ENCODE assay signal across 16 cellular contexts in the genomic region with DNA sequence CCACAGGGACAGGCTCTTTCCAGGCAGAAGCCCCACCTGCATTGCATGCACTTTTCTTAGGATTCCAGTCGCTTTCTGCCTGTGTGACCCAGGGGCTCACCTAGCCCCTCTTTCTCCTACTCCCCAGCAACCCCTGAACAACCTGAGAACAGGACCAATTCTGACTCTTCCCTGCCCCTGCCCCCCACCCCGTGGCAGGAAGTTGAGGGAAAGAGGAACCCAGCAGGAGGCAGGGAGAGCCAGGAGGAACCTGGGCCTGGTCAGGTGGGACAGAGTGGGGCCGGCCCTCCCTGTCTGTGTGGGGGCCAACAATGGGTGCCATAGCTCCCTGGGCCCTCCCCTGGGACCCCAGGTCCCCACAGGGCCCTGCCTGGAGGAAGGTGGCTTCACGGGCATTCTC. TPM values are rescaled to one million over a fixed set of nuclear protein-coding genes. Genes with fewer than 3 reads are reported as not detected.
DNase-seq lines count a peak whose midpoint lies in the region; ATAC-seq, FAIRE-seq and TF ChIP-seq lines count a peak whose summit lies in the region.
"Had no signal": no experiment of that assay in that cellular context is flagged by ENCODE, and none has a peak within 500 bp of the region (broad histone marks: within the 10 kb centered on the region; RNA-seq: fewer than 3 reads in every experiment).

No MANE protein-coding gene starts in this region.

- H3K9me1 ChIP-seq in K562 (ENCODE audit: control insufficient read depth, insufficient read depth, low read length): no peaks in the 10 kb centered on the region

- FAIRE-seq in K562 (lab: Jason Lieb, UNC): no peak
- FAIRE-seq in kidney (lab: Jason Lieb, UNC): no peak

- no peak overlapping the region for H3K14ac ChIP-seq in neuronal stem cell (ENCODE audit: low read length)

- peaks cover 8 to 13% (median 8%) of the 10 kb centered on the region in 11 experiments for H3K27me3 ChIP-seq in BLaER1 treated with 17β-estradiol and CSF1 and Interleukin-3, amounts not matched to agents 10 nM and 100 nM
- peaks cover 4 to 30% of the 10 kb centered on the region in 2 experiments for H3K27me3 ChIP-seq in K562 (ENCODE audit: control insufficient read depth in 2 of 2, insufficient read depth in 2 of 2, low read length in 2 of 2)
- peaks cover 8 to 24% (median 18%) of the 10 kb centered on the region in 3 experiments for H3K27me3 ChIP-seq in neuronal stem cell (ENCODE audit: control insufficient read depth in 3 of 3, insufficient read depth in 3 of 3, low read depth in 1 of 3, low read length in 3 of 3)
- H3K27me3 ChIP-seq in uterus: no peaks in the 10 kb centered on the region

- H4K20me1 ChIP-seq in BLaER1 treated with 17β-estradiol and CSF1 and Interleukin-3, amounts not matched to agents 10 nM and 100 nM: peaks cover 0 to 9% (median 0%) of the 10 kb centered on the region in 11 experiments; a peak in 6 of 22 replicates
- H4K20me1 ChIP-seq in K562 (replicated peaks; ENCODE audit: control insufficient read depth, insufficient read depth, low read length): 0 out of 2 replicates have a peak, but pooled peaks cover 3% of the 10 kb centered on the region

- no peak overlapping the region for H2BK12ac ChIP-seq in neuronal stem cell (ENCODE audit: low read length)

- H4K91ac ChIP-seq in neuronal stem cell (ENCODE audit: low read depth, low read length, poor library complexity): no peak overlapping the region

- no peak for TF ChIP-seq RAD21 in K562 (CRISPR knock-in tag; conservative IDR thresholded peaks at IDR 0.05 in 1 of 2, IDR thresholded peaks at IDR 0.05 in 1 of 2)

- no peak overlapping the region for H2BK5ac ChIP-seq in neuronal stem cell (ENCODE audit: low read length)

- in situ Hi-C loops in K562 (cut with MboI): no loop called here

- H3K4ac ChIP-seq in neuronal stem cell (ENCODE audit: low read length): no peak overlapping the region

- 6% methylated on average over 3 of the region's 4 CpGs for WGBS in K562 (ENCODE audit: insufficient coverage, low coverage, missing lambda C conversion rate)
- no CpG with 5 or more reads among the region's 4 CpGs for WGBS in neuronal stem cell (ENCODE audit: extremely low coverage in 2 of 2, insufficient read length in 2 of 2, insufficient replicate concordance in 1 of 2), 2 donors

- intact Hi-C loops in K562 (cut with micrococcal nuclease) (no loop called here), uterus (cut with DNase I; ENCODE audit: low total_unique reads) (no loop called here), kidney (cut with DNase I) (no loop called here)

- no peak overlapping the region for H4K8ac ChIP-seq in neuronal stem cell (ENCODE audit: low read depth, low read length)

- H3K27ac ChIP-seq in BLaER1 treated with 17β-estradiol and CSF1 and Interleukin-3, amounts not matched to agents 10 nM and 100 nM: no peak overlapping the region
- H3K27ac ChIP-seq in K562 (ENCODE audit: extremely low read depth, low read depth, low read length) (no peak overlapping the region), neuronal stem cell (replicated peaks; ENCODE audit: low read length) (no peak overlapping the region), uterus (peak overlapping the region; percentile 61 to 84), kidney (ENCODE audit: low read depth in 2 of 2, low read length in 2 of 2) (peak overlapping the region in 1 of 2 donors; percentile 28)
- H3K27ac ChIP-seq: 22Rv1, BLaER1, GM23248 had no signal

- H3K79me1 ChIP-seq in neuronal stem cell (ENCODE audit: low read depth, low read length): no peaks in the 10 kb centered on the region

- TF ChIP-seq EP300 in K562 (IDR thresholded peaks at IDR 0.05; ENCODE audit: low read length): no peak

- H2AK5ac ChIP-seq in neuronal stem cell (ENCODE audit: low read depth, low read length): no peak overlapping the region

- POLR2A ChIA-PET in K562 (lab: Yijun Ruan, JAX): interaction anchor here (0.7 kb wide), 1 partner anchor 30 kb away, joined by 3 read pairs; no protein-coding TSS in a partner anchor

- peak overlapping the region in 9 of 11 experiments; percentile 5 to 46 (median 33); a peak in 12 of 22 replicates for H3K4me2 ChIP-seq in BLaER1 treated with 17β-estradiol and CSF1 and Interleukin-3, amounts not matched to agents 10 nM and 100 nM
- H3K4me2 ChIP-seq in K562 (ENCODE audit: insufficient read depth, low read length) (no peak overlapping the region), neuronal stem cell (ENCODE audit: insufficient read depth, low read length, poor library complexity, severe bottlenecking) (no peak overlapping the region)
- H3K4me2 ChIP-seq: BLaER1 had no signal

- no peaks in the 10 kb centered on the region for H3K9me3 ChIP-seq in BLaER1 treated with 17β-estradiol and CSF1 and Interleukin-3, amounts not matched to agents 10 nM and 100 nM (replicated peaks in 1 of 11)
- H3K9me3 ChIP-seq in K562 (replicated peaks; ENCODE audit: control insufficient read depth, insufficient read depth, low read depth, low read length): no peaks in the 10 kb centered on the region
- H3K9me3 ChIP-seq in neuronal stem cell (replicated peaks in 1 of 2; ENCODE audit: control insufficient read depth in 2 of 2, insufficient read depth in 1 of 2, low read depth in 1 of 2, low read length in 2 of 2): no peaks in the 10 kb centered on the region
- no peaks in the 10 kb centered on the region for H3K9me3 ChIP-seq in uterus
- no peaks in the 10 kb centered on the region for H3K9me3 ChIP-seq in kidney (ENCODE audit: control insufficient read depth in 1 of 2, low read length in 2 of 2)
- H3K9me3 ChIP-seq: BLaER1 had no signal

- H2BK15ac ChIP-seq in neuronal stem cell (ENCODE audit: low read length): no peak overlapping the region

- ATAC-seq in K562: no peak
- no peak for ATAC-seq in HG02973 (IDR thresholded peaks at IDR 0.05; ENCODE audit: unreplicated experiment)
- no peak for ATAC-seq in GM18907 (IDR thresholded peaks at IDR 0.05; ENCODE audit: unreplicated experiment)

- peaks cover 14 to 36% (median 25%) of the 10 kb centered on the region in 10 experiments for H3K4me1 ChIP-seq in BLaER1 treated with 17β-estradiol and CSF1 and Interleukin-3, amounts not matched to agents 10 nM and 100 nM
- H3K4me1 ChIP-seq in K562 (replicated peaks in 1 of 2; ENCODE audit: control insufficient read depth in 2 of 2, insufficient read depth in 2 of 2, low read length in 2 of 2) (peaks cover 0 to 8% of the 10 kb centered on the region in 2 experiments; a peak in 2 of 5 replicates), neuronal stem cell (ENCODE audit: control insufficient read depth in 2 of 2, insufficient read depth in 1 of 2, low read depth in 1 of 2, low read length in 2 of 2) (no peaks in the 10 kb centered on the region), uterus (no peaks in the 10 kb centered on the region), kidney (ENCODE audit: control insufficient read depth in 1 of 2, insufficient read depth in 1 of 2, low read depth in 1 of 2, low read length in 2 of 2) (no peaks in the 10 kb centered on the region)

- no peak for TF ChIP-seq CTCF in K562 (IDR thresholded peaks at IDR 0.05 in 2 of 3, conservative IDR thresholded peaks at IDR 0.05 in 1 of 3; ENCODE audit: insufficient read depth in 2 of 3, low read depth in 1 of 3, low read length in 3 of 3)
- TF ChIP-seq CTCF in uterus (IDR thresholded peaks at IDR 0.05): no peak
- TF ChIP-seq CTCF in kidney (IDR thresholded peaks at IDR 0.05; ENCODE audit: borderline replicate concordance, extremely low read depth, insufficient read depth): no peak

- TF ChIP-seq POLR2A in K562 (conservative IDR thresholded peaks at IDR 0.05) (no peak), uterus (IDR thresholded peaks at IDR 0.05) (no peak)

- H3K36me3 ChIP-seq in BLaER1 treated with 17β-estradiol and CSF1 and Interleukin-3, amounts not matched to agents 10 nM and 100 nM: no peaks in the 10 kb centered on the region
- H3K36me3 ChIP-seq in K562 (ENCODE audit: control insufficient read depth, insufficient read depth, low read length) (no peaks in the 10 kb centered on the region), neuronal stem cell (replicated peaks in 1 of 2; ENCODE audit: control insufficient read depth in 2 of 2, insufficient read depth in 2 of 2, low read length in 2 of 2) (no peaks in the 10 kb centered on the region), uterus (no peaks in the 10 kb centered on the region), kidney (ENCODE audit: control insufficient read depth in 1 of 2, insufficient read depth in 2 of 2, low read length in 2 of 2) (no peaks in the 10 kb centered on the region)
- H3K36me3 ChIP-seq: BLaER1 had no signal

- H2AFZ ChIP-seq in K562 (ENCODE audit: low read depth, low read length) (no peak overlapping the region), neuronal stem cell (ENCODE audit: low read length) (no peak overlapping the region)
- H2AFZ ChIP-seq: GM23248 had no signal

- no peak overlapping the region for H3K9ac ChIP-seq in BLaER1 treated with 17β-estradiol and CSF1 and Interleukin-3, amounts not matched to agents 10 nM and 100 nM
- H3K9ac ChIP-seq in K562 (ENCODE audit: insufficient read depth in 1 of 2, low read depth in 2 of 2, low read length in 2 of 2) (peak overlapping the region in 1 of 2 experiments; percentile 53; a peak in 1 of 4 replicates), neuronal stem cell (ENCODE audit: low read depth, low read length, poor library complexity) (no peak overlapping the region), kidney (ENCODE audit: low read length in 2 of 2) (no peak overlapping the region)
- H3K9ac ChIP-seq: BLaER1, GM23248 had no signal

- CTCF ChIA-PET in K562 (lab: Yijun Ruan, JAX; ENCODE audit: low intra/inter-chr PET ratio): no interaction called here

- H3K18ac ChIP-seq in neuronal stem cell (ENCODE audit: low read length): peak overlapping the region; percentile 48

- no peaks in the 10 kb centered on the region for H3K79me2 ChIP-seq in K562 (ENCODE audit: control insufficient read depth, insufficient read depth, low read length)

- no TSS peak for BruUV-seq in K562 (replicated peaks; lab: Mats Ljungman, UMichigan)

- H3K4me3 ChIP-seq in BLaER1 treated with 17β-estradiol and CSF1 and Interleukin-3, amounts not matched to agents 10 nM and 100 nM: no peak overlapping the region
- no peak overlapping the region for H3K4me3 ChIP-seq in K562
- H3K4me3 ChIP-seq in neuronal stem cell (ENCODE audit: low read length in 2 of 2): no peak overlapping the region
- no peak overlapping the region for H3K4me3 ChIP-seq in uterus
- no peak overlapping the region for H3K4me3 ChIP-seq in kidney (ENCODE audit: low read length in 2 of 2)
- H3K4me3 ChIP-seq: BLaER1, GM23248 had no signal

- DNase-seq in K562 (ENCODE audit: extremely low read depth in 1 of 4, low spot score in 3 of 4) (no peak), neuronal stem cell (ENCODE audit: low spot score) (no peak), uterus (no peak), kidney (no peak)
- DNase-seq: AML-193; CD4-positive, CD25-positive, alpha-beta regulatory T cell; DMS 273 treated with DMSO at 0.1 percent for 48 hours; GM23248; H9 had no signal

- H2BK120ac ChIP-seq in neuronal stem cell (ENCODE audit: low read depth, low read length): no peak overlapping the region

- no peak overlapping the region for H3K23ac ChIP-seq in neuronal stem cell (ENCODE audit: low read depth, low read length, poor library complexity)

RNA-seq across cellular contexts. Expression of a gene that starts 6.1 kb away (rescaled TPM):
- not detected in 2 replicates for total RNA-seq in K562 (2011; cell fraction: chromatin; rRNA removed; ENCODE audit: low replicate concordance)
- not detected in 2 replicates for total RNA-seq in K562 (2011; cell fraction: nucleolus; rRNA removed)
- not detected in 2 replicates for total RNA-seq in K562 (2011; cell fraction: nucleoplasm; rRNA removed)
- total RNA-seq in K562 (2014; rRNA removed) (not detected in 2 replicates), K562 (2014; rRNA removed; fragmentation: Illumina TruSeq; extraction: Trizol) (not detected in 2 replicates), K562 (2015; rRNA removed; fragmentation: Illumina TruSeq; extraction: Trizol) (not detected in 2 replicates), K562 (2021) (0.16 and 0.31 TPM in 2 replicates), uterus (1 to 10 TPM in 3 of 4 donors, not detected in 1; 1.8 to 8.3 (median 2.7) TPM), kidney (1.2 TPM)
- polyA plus RNA-seq in K562 (2011; rRNA removed) (0.04 TPM in 1 of 2 replicates, not detected in the other), K562 (2014; fragmentation: Illumina TruSeq; extraction: Trizol) (not detected in 2 replicates), K562 (2014; fragmentation: Nextera tagmentation; extraction: Ambion mirVana) (not detected), K562 (2014; rRNA removed) (0.05 and 0.11 TPM in 2 replicates), kidney (ENCODE audit: insufficient read depth, low read depth, low replicate concordance) (not detected)
- 0.07 TPM in 1 of 2 replicates, not detected in the other for polyA plus RNA-seq in K562 (2011; cell fraction: cytosol; rRNA removed)
- polyA plus RNA-seq in K562 (2011; cell fraction: nucleus; rRNA removed): 0.11 TPM in 1 of 2 replicates, not detected in the other
- 0.25 TPM in 1 of 2 replicates, not detected in the other for polyA plus RNA-seq in K562 (2012)
- not detected in 2 replicates for polyA minus RNA-seq in K562 (2011; rRNA and poly(A)+ RNA removed)
- polyA minus RNA-seq in K562 (2011; cell fraction: cytosol; rRNA and poly(A)+ RNA removed): not detected in 2 replicates
- polyA minus RNA-seq in K562 (2011; cell fraction: nucleus; rRNA and poly(A)+ RNA removed): 0.27 TPM in 1 of 2 replicates, not detected in the other
- 0.03 TPM for polyA plus RNA-seq in neuronal stem cell (2013, experiment 1 of 2)
- 0.04 TPM for polyA plus RNA-seq in neuronal stem cell (2013, experiment 2 of 2)
- total RNA-seq: Daoy, GM23248, HT1080 had no signal
- polyA plus RNA-seq: CD4-positive, CD25-positive, alpha-beta regulatory T cell; GM23248 had no signal

Comparison
In these comparisons a context has a peak if more than half of its experiments do, and no peak if none do; other contexts are left out.
1. H3K27ac ChIP-seq: peak in uterus (2 of 2); none in BLaER1 treated with 17β-estradiol and CSF1 and Interleukin-3, amounts not matched to agents 10 nM and 100 nM (0 of 11), K562 (single experiment) and neuronal stem cell (single experiment).
2. H3K4me2 ChIP-seq: peak in BLaER1 treated with 17β-estradiol and CSF1 and Interleukin-3, amounts not matched to agents 10 nM and 100 nM (9 of 11); none in K562 (single experiment) and neuronal stem cell (single experiment).